In the genomic region with DNA sequence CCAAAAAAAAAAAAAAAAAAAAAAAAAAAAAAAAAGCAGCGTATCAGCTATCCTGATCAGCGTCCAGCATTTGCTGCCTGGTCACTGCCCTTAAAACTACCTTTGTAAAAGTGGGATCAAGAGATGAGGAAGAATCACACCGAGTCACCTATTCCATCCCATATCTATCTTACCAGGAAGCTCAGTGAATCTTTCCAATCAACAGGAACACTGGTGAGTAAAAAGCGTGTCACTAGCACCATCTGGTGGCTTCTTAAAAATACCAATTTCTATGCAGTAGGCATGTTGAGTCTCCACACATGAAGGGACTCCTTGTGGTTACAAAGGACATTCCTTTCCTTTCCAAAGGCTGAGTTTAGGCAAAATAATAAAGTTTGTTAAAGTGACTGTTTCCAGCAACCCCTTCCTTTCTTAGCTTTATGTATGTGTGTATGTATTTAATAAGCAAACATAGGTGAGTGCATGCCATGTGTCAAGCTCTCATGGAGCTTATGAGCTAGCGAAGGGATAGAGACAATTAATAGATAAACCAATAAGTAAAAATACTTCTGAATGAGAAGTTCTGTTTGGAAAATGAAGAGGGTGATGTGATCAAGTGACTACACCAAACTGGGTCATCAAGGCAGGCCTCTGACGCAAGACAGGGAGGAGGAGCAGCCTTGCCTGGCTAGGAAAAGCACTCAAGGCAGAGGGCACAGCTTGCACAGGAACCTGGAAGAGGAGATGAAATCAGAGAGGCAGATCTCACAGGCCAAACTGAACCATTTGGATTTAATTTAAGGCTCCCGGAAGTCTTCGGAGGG, we compare ENCODE assay signal across 8 cellular contexts. TPM values are rescaled to one million over a fixed set of nuclear protein-coding genes. Genes with fewer than 3 reads are reported as not detected.
DNase-seq lines count a peak whose midpoint lies in the region; ATAC-seq, FAIRE-seq and TF ChIP-seq lines count a peak whose summit lies in the region.

No MANE protein-coding gene starts in this region.

- no peaks in the 10 kb centered on the region for H3K9me3 ChIP-seq in Loucy (ENCODE audit: insufficient read depth, low read depth, low read length)

- intact Hi-C loops in activated CD4-positive, alpha-beta memory T cell treated with anti-CD3 and anti-CD28 coated beads for 36 hours (cut with micrococcal nuclease) = loop anchor here (1.0 to 5.0 kb wide), 2 partner anchors 72 to 924 kb away; no protein-coding TSS in a partner anchor

- H3K36me3 ChIP-seq in Loucy (ENCODE audit: insufficient read depth, low read length) = no peaks in the 10 kb centered on the region

- no peak overlapping the region for H3K4me3 Mint-ChIP-seq in activated CD4-positive, alpha-beta memory T cell treated with anti-CD3 and anti-CD28 coated beads for 36 hours

- no peak overlapping the region for H2AFZ ChIP-seq in Loucy (ENCODE audit: low read length)

- H3K9me2 ChIP-seq in Loucy (replicated peaks; ENCODE audit: low read depth, low read length) = no peaks in the 10 kb centered on the region

- DNase-seq in EH (ENCODE audit: low read depth) (peak; percentile 82), RPMI7951 (ENCODE audit: low read depth) (peak; percentile 72), medulla oblongata (ENCODE audit: extremely low spot score) (peak; percentile 87)
- DNase-seq in activated CD4-positive, alpha-beta memory T cell treated with anti-CD3 and anti-CD28 coated beads for 36 hours = no peak

- H3K4me2 ChIP-seq in Loucy (ENCODE audit: low read depth, low read length, poor library complexity, severe bottlenecking) = no peak overlapping the region

- no peaks in the 10 kb centered on the region for H3K9me3 Mint-ChIP-seq in activated CD4-positive, alpha-beta memory T cell treated with anti-CD3 and anti-CD28 coated beads for 36 hours

- no peaks in the 10 kb centered on the region for H3K79me2 ChIP-seq in Loucy (ENCODE audit: insufficient read depth, low read length)

- no peaks in the 10 kb centered on the region for H3K4me1 ChIP-seq in Loucy (ENCODE audit: insufficient read depth, low read length, poor library complexity, severe bottlenecking)

- H3K36me3 Mint-ChIP-seq in activated CD4-positive, alpha-beta memory T cell treated with anti-CD3 and anti-CD28 coated beads for 36 hours = no peaks in the 10 kb centered on the region

- ATAC-seq in GM21717 (IDR thresholded peaks at IDR 0.05; ENCODE audit: unreplicated experiment) = peak; percentile 61
- no peak for ATAC-seq in HG02852 (IDR thresholded peaks at IDR 0.05; ENCODE audit: unreplicated experiment)

- peak; percentile 86 for FAIRE-seq in endometrium (lab: Jason Lieb, UNC)

- H3K27me3 Mint-ChIP-seq in activated CD4-positive, alpha-beta memory T cell treated with anti-CD3 and anti-CD28 coated beads for 36 hours = peaks cover 15% of the 10 kb centered on the region

- POLR2A ChIA-PET in activated CD4-positive, alpha-beta memory T cell treated with anti-CD3 and anti-CD28 coated beads for 36 hours (lab: Charles Lee) = no interaction called here

- CTCF ChIA-PET in activated CD4-positive, alpha-beta memory T cell treated with anti-CD3 and anti-CD28 coated beads for 36 hours (lab: Charles Lee) = interaction anchor here (0.6 to 10.5 kb wide), 36 partner anchors 8 to 1113 kb away, joined by 3 to 243 read pairs (median 4); a partner anchor contains a TSS

- H4K20me1 ChIP-seq in Loucy (ENCODE audit: insufficient read depth, low read length, poor library complexity, severe bottlenecking) = no peaks in the 10 kb centered on the region

- H3K9ac ChIP-seq in Loucy (ENCODE audit: low read depth, low read length, poor library complexity, severe bottlenecking) = no peak overlapping the region

- H3K27ac Mint-ChIP-seq in activated CD4-positive, alpha-beta memory T cell treated with anti-CD3 and anti-CD28 coated beads for 36 hours = no peak overlapping the region

- H3K4me3 ChIP-seq in Loucy (ENCODE audit: low read length, poor library complexity, severe bottlenecking) = no peak overlapping the region

- H3K4me1 Mint-ChIP-seq in activated CD4-positive, alpha-beta memory T cell treated with anti-CD3 and anti-CD28 coated beads for 36 hours (ENCODE audit: low read depth) = peaks cover 2% of the 10 kb centered on the region

- H3F3A ChIP-seq in Loucy (ENCODE audit: low read depth) = no peaks in the 10 kb centered on the region

- TF ChIP-seq CTCF in Loucy (conservative IDR thresholded peaks at IDR 0.05; ENCODE audit: low read length) = peak; percentile 89

- no peaks in the 10 kb centered on the region for H3K27me3 ChIP-seq in Loucy (ENCODE audit: insufficient read depth, low read length, poor library complexity, severe bottlenecking)

RNA-seq across cellular contexts. Expression of a gene that starts 13.9 kb away (rescaled TPM):
- not detected in 2 replicates for total RNA-seq in RPMI7951 (2014; rRNA removed; shearing (Covaris generic))
- total RNA-seq in activated CD4-positive, alpha-beta memory T cell treated with anti-CD3 and anti-CD28 coated beads for 36 hours = not detected
